In the genomic region with DNA sequence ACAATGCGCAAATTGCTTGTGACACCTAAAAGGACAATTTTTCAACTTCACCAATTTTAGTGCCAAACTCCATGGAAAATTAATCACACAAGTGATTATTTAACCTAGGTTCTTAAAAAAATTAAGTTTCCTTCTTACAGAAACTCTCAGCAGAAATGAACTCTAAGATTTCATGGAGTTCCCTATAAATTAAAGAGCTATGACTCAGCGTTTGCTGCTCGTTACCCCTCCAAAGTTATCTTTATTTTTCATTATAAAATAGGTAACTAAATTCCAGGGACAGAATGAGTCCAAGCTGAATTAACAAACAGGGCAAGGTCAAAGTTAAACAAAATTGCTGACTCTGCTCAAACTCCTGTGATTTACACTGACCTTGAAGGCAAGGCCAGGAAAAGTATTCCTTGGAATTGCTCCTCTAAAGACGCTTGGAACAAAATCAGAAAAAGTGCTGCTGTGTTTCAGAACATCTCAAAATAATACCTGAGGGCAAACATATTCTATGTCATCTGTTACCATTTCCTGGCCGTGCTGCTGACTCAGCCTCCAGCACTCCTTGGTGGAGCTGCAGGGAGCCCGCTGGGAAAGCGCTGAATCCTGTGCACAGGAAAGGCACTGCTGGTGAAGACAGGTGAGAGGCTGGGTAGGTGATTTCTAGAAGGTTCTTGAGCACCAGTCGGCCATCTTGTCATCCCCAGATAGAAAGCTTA, we compare ENCODE assay signal across 11 cellular contexts. TPM values are rescaled to one million over a fixed set of nuclear protein-coding genes. Genes with fewer than 3 reads are reported as not detected.
DNase-seq lines count a peak whose midpoint lies in the region; ATAC-seq and TF ChIP-seq lines count a peak whose summit lies in the region.
"Had no signal": no experiment of that assay in that cellular context is flagged by ENCODE, and none has a peak within 500 bp of the region (broad histone marks: within the 10 kb centered on the region; RNA-seq: fewer than 3 reads in every experiment).

No MANE protein-coding gene starts in this region.

- TF ChIP-seq EP300 in suprapubic skin (IDR thresholded peaks at IDR 0.05): no peak

- no peak for ATAC-seq in GM23338

- H3K27me3 ChIP-seq in GM23338 (ENCODE audit: insufficient read depth) (peaks cover 8% of the 10 kb centered on the region), colonic mucosa (no peaks in the 10 kb centered on the region), suprapubic skin (no peaks in the 10 kb centered on the region)

- H3K4me1 Mint-ChIP-seq in GM23338 (peaks cover 26% of the 10 kb centered on the region), osteocyte (ENCODE audit: unreplicated experiment) (peaks cover 51% of the 10 kb centered on the region)

- H4K20me1 ChIP-seq in GM23338 (replicated peaks; ENCODE audit: insufficient read depth): no peaks in the 10 kb centered on the region

- H3K4me3 ChIP-seq in GM23338 (no peak overlapping the region), colonic mucosa (no peak overlapping the region), suprapubic skin (no peak overlapping the region)

- no peak for DNase-seq in GM23338 (ENCODE audit: low spot score)
- peak; percentile 94 for DNase-seq in NCI-H69 (lab: John Stamatoyannopoulos, UW)
- peak; percentile 53 for DNase-seq in colonic mucosa
- no peak for DNase-seq in osteocyte (ENCODE audit: extremely low spot score, unreplicated experiment)
- DNase-seq in suprapubic skin (ENCODE audit: low spot score in 2 of 2): no peak
- no peak for DNase-seq in central memory CD4-positive, alpha-beta T cell
- DNase-seq in superior temporal gyrus (ENCODE audit: extremely low spot score): no peak
- no peak for DNase-seq in NCI-H82 (lab: John Stamatoyannopoulos, UW)
- DNase-seq: activated CD8-positive, alpha-beta memory T cell treated with anti-CD3 and anti-CD28 coated beads for 24 hours; stimulated activated CD4-positive, alpha-beta T cell treated with anti-CD3 and anti-CD28 coated beads, Interleukin-1b, Interleukin-23, amount 100 ng/mL, for 48 hours had no signal

- H3K36me3 Mint-ChIP-seq in GM23338 (ENCODE audit: low read depth) (peaks cover 4% of the 10 kb centered on the region; the same call in 2 of the 3 replicates), osteocyte (ENCODE audit: unreplicated experiment) (peaks cover 1% of the 10 kb centered on the region)

- TF ChIP-seq POLR2A in suprapubic skin (IDR thresholded peaks at IDR 0.05): no peak

- H2AFZ ChIP-seq in GM23338: peak overlapping the region; percentile 53; the same call in 1 of the 2 replicates

- no peak for TF ChIP-seq CTCF in GM23338 (conservative IDR thresholded peaks at IDR 0.05; ENCODE audit: low read depth in 2 of 2)
- no peak for TF ChIP-seq CTCF in colonic mucosa (IDR thresholded peaks at IDR 0.05)
- TF ChIP-seq CTCF in osteocyte (IDR thresholded peaks at IDR 0.05): no peak
- TF ChIP-seq CTCF in suprapubic skin (IDR thresholded peaks at IDR 0.05): no peak

- no peaks in the 10 kb centered on the region for H3K9me2 ChIP-seq in GM23338 (ENCODE audit: insufficient read depth)

- peaks cover 18% of the 10 kb centered on the region for H3K27me3 Mint-ChIP-seq in GM23338 (ENCODE audit: insufficient read depth, low read depth, poor library complexity)
- H3K27me3 Mint-ChIP-seq in osteocyte (ENCODE audit: unreplicated experiment): no peaks in the 10 kb centered on the region

- H3K4me2 ChIP-seq in GM23338: no peak overlapping the region

- H3K27ac Mint-ChIP-seq in GM23338 (no peak overlapping the region; the same call in 1 of the 2 replicates), osteocyte (ENCODE audit: unreplicated experiment) (peak overlapping the region; percentile 87)

- H3K9ac ChIP-seq in colonic mucosa (ENCODE audit: low read depth in 2 of 2, low read length in 2 of 2): no peak overlapping the region

- H3K9me3 ChIP-seq in colonic mucosa: no peaks in the 10 kb centered on the region
- no peaks in the 10 kb centered on the region for H3K9me3 ChIP-seq in suprapubic skin

- no peak overlapping the region for H3K27ac ChIP-seq in GM23338 (ENCODE audit: low read depth)
- H3K27ac ChIP-seq in colonic mucosa: peak overlapping the region; percentile 8
- H3K27ac ChIP-seq in suprapubic skin: no peak overlapping the region

- H3K79me2 ChIP-seq in GM23338 (replicated peaks; ENCODE audit: insufficient read depth): no peaks in the 10 kb centered on the region

- H3K4me1 ChIP-seq in GM23338 (ENCODE audit: insufficient read depth) (peaks cover 18% of the 10 kb centered on the region), colonic mucosa (no peaks in the 10 kb centered on the region), suprapubic skin (peaks cover 24% of the 10 kb centered on the region)

- H3K36me3 ChIP-seq in GM23338 (ENCODE audit: insufficient read depth) (no peaks in the 10 kb centered on the region), colonic mucosa (no peaks in the 10 kb centered on the region), suprapubic skin (no peaks in the 10 kb centered on the region)

- 47% methylated on average over 8 of the region's 8 CpGs for WGBS in suprapubic skin

- intact Hi-C loops in colonic mucosa (cut with DNase I): no loop called here

- H3K4me3 Mint-ChIP-seq in GM23338 (no peak overlapping the region), osteocyte (ENCODE audit: unreplicated experiment) (no peak overlapping the region)
- H3K4me3 Mint-ChIP-seq: dendritic cell treated with granulocyte-macrophage colony-stimulating factor and Interleukin-4, amounts not matched to agents 40 ng/mL and 50 ng/mL, for 4 days had no signal

- H3F3A ChIP-seq in GM23338 (replicated peaks; ENCODE audit: low read depth): no peaks in the 10 kb centered on the region; the same call in 1 of the 2 replicates

- H3K9me3 Mint-ChIP-seq in GM23338 (no peaks in the 10 kb centered on the region; the same call in 2 of the 3 replicates), osteocyte (ENCODE audit: unreplicated experiment) (no peaks in the 10 kb centered on the region)
- H3K9me3 Mint-ChIP-seq: dendritic cell treated with granulocyte-macrophage colony-stimulating factor and Interleukin-4, amounts not matched to agents 40 ng/mL and 50 ng/mL, for 4 days had no signal

TF ChIP-seq in GM23338, 12 proteins besides CTCF, POLR2A, EP300 and RAD21 (continues in another document):
- TF ChIP-seq EZH2 (IDR thresholded peaks at IDR 0.05; ENCODE audit: low read depth, unreplicated experiment) (no peak), CREB1 (CRISPR knock-in tag; IDR thresholded peaks at IDR 0.05; ENCODE audit: low read depth) (no peak), JUNB (IDR thresholded peaks at IDR 0.05; ENCODE audit: unreplicated experiment) (no peak), STAT1 (IDR thresholded peaks at IDR 0.05; ENCODE audit: unreplicated experiment) (no peak)
- TF ChIP-seq, protein P1, sequence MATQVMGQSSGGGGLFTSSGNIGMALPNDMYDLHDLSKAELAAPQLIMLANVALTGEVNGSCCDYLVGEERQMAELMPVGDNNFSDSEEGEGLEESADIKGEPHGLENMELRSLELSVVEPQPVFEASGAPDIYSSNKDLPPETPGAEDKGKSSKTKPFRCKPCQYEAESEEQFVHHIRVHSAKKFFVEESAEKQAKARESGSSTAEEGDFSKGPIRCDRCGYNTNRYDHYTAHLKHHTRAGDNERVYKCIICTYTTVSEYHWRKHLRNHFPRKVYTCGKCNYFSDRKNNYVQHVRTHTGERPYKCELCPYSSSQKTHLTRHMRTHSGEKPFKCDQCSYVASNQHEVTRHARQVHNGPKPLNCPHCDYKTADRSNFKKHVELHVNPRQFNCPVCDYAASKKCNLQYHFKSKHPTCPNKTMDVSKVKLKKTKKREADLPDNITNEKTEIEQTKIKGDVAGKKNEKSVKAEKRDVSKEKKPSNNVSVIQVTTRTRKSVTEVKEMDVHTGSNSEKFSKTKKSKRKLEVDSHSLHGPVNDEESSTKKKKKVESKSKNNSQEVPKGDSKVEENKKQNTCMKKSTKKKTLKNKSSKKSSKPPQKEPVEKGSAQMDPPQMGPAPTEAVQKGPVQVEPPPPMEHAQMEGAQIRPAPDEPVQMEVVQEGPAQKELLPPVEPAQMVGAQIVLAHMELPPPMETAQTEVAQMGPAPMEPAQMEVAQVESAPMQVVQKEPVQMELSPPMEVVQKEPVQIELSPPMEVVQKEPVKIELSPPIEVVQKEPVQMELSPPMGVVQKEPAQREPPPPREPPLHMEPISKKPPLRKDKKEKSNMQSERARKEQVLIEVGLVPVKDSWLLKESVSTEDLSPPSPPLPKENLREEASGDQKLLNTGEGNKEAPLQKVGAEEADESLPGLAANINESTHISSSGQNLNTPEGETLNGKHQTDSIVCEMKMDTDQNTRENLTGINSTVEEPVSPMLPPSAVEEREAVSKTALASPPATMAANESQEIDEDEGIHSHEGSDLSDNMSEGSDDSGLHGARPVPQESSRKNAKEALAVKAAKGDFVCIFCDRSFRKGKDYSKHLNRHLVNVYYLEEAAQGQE (IDR thresholded peaks at IDR 0.05; ENCODE audit: unreplicated experiment): no peak

RNA-seq across cellular contexts. Expression of gene CMBL, which starts 2.5 kb away (rescaled TPM):
- total RNA-seq in GM23338 (2014; rRNA removed; shearing (Covaris generic)): 13.2 and 23.3 TPM in 2 replicates
- 23.5 and 24.1 TPM in 2 replicates for polyA plus RNA-seq in GM23338 (2016; fragmentation: Nextera tagmentation; extraction: Ambion mirVana)
- total RNA-seq in colonic mucosa (100 to 1,000 TPM; 123 to 186 TPM), osteocyte (23.3 and 24.2 TPM in 2 replicates), suprapubic skin (1 to 10 TPM in 3 of 4 donors, under 1 TPM in 1; 0.93 to 4.8 (median 2.7) TPM)

RNA-seq across cellular contexts. Expression of gene MARCHF6, which starts 43.3 kb away (rescaled TPM):
- total RNA-seq in GM23338 (2014; rRNA removed; shearing (Covaris generic)): 72.7 and 77.5 TPM in 2 replicates
- 50.9 and 70.8 TPM in 2 replicates for polyA plus RNA-seq in GM23338 (2016; fragmentation: Nextera tagmentation; extraction: Ambion mirVana)
- total RNA-seq in colonic mucosa: 100 to 1,000 TPM; 108 to 155 TPM
- total RNA-seq in osteocyte: 180 and 190 TPM in 2 replicates
- 100 to 1,000 TPM in 3 of 4 donors, 10 to 100 TPM in 1; 89.7 to 273 (median 143) TPM for total RNA-seq in suprapubic skin

Comparison
In these comparisons a context has a peak if more than half of its experiments do, and no peak if none do; other contexts are left out.
1. DNase-seq: peak in NCI-H69 (single experiment) and colonic mucosa (single experiment); none in GM23338 (single experiment), osteocyte (single experiment), suprapubic skin (0 of 2), central memory CD4-positive, alpha-beta T cell (single experiment), superior temporal gyrus (single experiment) and NCI-H82 (single experiment).